ENCODE assay signal across 9 cellular contexts in genomic region chr2:235055891-235056516, GRCh38.
A peak's percentile ranks its signal among the peaks of the same experiment; 100 is the strongest.
DNase-seq lines count a peak whose midpoint lies in the region; TF ChIP-seq lines count a peak whose summit lies in the region.
"Had no signal": no experiment of that assay in that cellular context is flagged by ENCODE, and none has a peak within 500 bp of the region (broad histone marks: within the 10 kb centered on the region; RNA-seq: fewer than 3 reads in every experiment).

No MANE protein-coding gene starts in this region.

- intact Hi-C loops in left ventricle myocardium inferior (cut with micrococcal nuclease), result no loop called here
- intact Hi-C loops in tibial artery (cut with DNase I; ENCODE audit: low total_unique reads), result no loop called here
- intact Hi-C loops in lower leg skin (cut with DNase I; ENCODE audit: low total_unique reads), result no loop called here

- TF ChIP-seq CTCF in left ventricle myocardium inferior (IDR thresholded peaks at IDR 0.05; ENCODE audit: borderline replicate concordance) (peak; percentile 68), tibial artery (IDR thresholded peaks at IDR 0.05) (peak; percentile 31 to 43), lower leg skin (IDR thresholded peaks at IDR 0.05) (no peak)

- H3K4me3 ChIP-seq in left ventricle myocardium inferior, result no peak overlapping the region
- no peak overlapping the region for H3K4me3 ChIP-seq in tibial artery
- no peak overlapping the region for H3K4me3 ChIP-seq in lower leg skin (ENCODE audit: low read depth, poor library complexity, severe bottlenecking)

- peaks cover 29% of the 10 kb centered on the region for H3K36me3 ChIP-seq in left ventricle myocardium inferior
- H3K36me3 ChIP-seq in tibial artery, result peaks cover 12 to 31% (median 27%) of the 10 kb centered on the region in 3 donors

- 68 to 79% methylated on average over 12 of the region's 12 CpGs for WGBS in lower leg skin, 2 donors

- TF ChIP-seq POLR2A in lower leg skin (IDR thresholded peaks at IDR 0.05), result no peak

- H3K27ac ChIP-seq in left ventricle myocardium inferior (replicated peaks), result no peak overlapping the region
- no peak overlapping the region for H3K27ac ChIP-seq in tibial artery

- H3K9me3 ChIP-seq in left ventricle myocardium inferior (replicated peaks) (no peaks in the 10 kb centered on the region), tibial artery (no peaks in the 10 kb centered on the region)

- peaks cover 19% of the 10 kb centered on the region for H3K4me1 ChIP-seq in left ventricle myocardium inferior
- H3K4me1 ChIP-seq in tibial artery, result peaks cover 0 to 13% (median 10%) of the 10 kb centered on the region in 4 donors

- DNase-seq in NCI-H524 (lab: John Stamatoyannopoulos, UW) (peak; percentile 51 to 62), NCI-H524 treated with DMSO at 0.1 percent for 48 hours (lab: John Stamatoyannopoulos, UW) (no peak), RPMI7951 (ENCODE audit: low read depth) (peak; percentile 33), left ventricle myocardium inferior (no peak), tibial artery (no peak), lower leg skin (ENCODE audit: low spot score in 2 of 2) (no peak), SHP77 treated with DMSO at 0.1 percent for 48 hours (lab: John Stamatoyannopoulos, UW) (no peak), NCI-H2227 (lab: John Stamatoyannopoulos, UW; ENCODE audit: unreplicated experiment) (no peak)
- DNase-seq: CD4-positive, CD25-positive, alpha-beta regulatory T cell had no signal

- H3K27me3 ChIP-seq in left ventricle myocardium inferior (ENCODE audit: low read depth) (no peaks in the 10 kb centered on the region), tibial artery (no peaks in the 10 kb centered on the region)

Comparison
In these comparisons a context has a peak if more than half of its experiments do, and no peak if none do; other contexts are left out.
1. DNase-seq: peak in NCI-H524 (2 of 2) and RPMI7951 (single experiment); none in NCI-H524 treated with DMSO at 0.1 percent for 48 hours (single experiment), left ventricle myocardium inferior (single experiment), tibial artery (0 of 2), lower leg skin (0 of 2), SHP77 treated with DMSO at 0.1 percent for 48 hours (single experiment) and NCI-H2227 (single experiment).
2. CTCF ChIP-seq: peak in left ventricle myocardium inferior (single experiment) and tibial artery (2 of 2); none in lower leg skin (0 of 3).